1 cellular context compared by ENCODE assay signal in genomic region chr20:1209447-1210387, GRCh38.
TF ChIP-seq lines count a peak whose summit lies in the region.

No MANE protein-coding gene starts in this region.

TF ChIP-seq in HepG2, 621 proteins besides CTCF, POLR2A, EP300 and RAD21:
- TF ChIP-seq NR1H2 (CRISPR knock-in tag; IDR thresholded peaks at IDR 0.05; ENCODE audit: borderline replicate concordance, low read depth) (no peak), SMC3 (IDR thresholded peaks at IDR 0.05; ENCODE audit: low read length) (peak; percentile 63; the same call in 1 of the 2 replicates), STAG1 (CRISPR knock-in tag; IDR thresholded peaks at IDR 0.05) (peak; percentile 71)
